In the genomic region with DNA sequence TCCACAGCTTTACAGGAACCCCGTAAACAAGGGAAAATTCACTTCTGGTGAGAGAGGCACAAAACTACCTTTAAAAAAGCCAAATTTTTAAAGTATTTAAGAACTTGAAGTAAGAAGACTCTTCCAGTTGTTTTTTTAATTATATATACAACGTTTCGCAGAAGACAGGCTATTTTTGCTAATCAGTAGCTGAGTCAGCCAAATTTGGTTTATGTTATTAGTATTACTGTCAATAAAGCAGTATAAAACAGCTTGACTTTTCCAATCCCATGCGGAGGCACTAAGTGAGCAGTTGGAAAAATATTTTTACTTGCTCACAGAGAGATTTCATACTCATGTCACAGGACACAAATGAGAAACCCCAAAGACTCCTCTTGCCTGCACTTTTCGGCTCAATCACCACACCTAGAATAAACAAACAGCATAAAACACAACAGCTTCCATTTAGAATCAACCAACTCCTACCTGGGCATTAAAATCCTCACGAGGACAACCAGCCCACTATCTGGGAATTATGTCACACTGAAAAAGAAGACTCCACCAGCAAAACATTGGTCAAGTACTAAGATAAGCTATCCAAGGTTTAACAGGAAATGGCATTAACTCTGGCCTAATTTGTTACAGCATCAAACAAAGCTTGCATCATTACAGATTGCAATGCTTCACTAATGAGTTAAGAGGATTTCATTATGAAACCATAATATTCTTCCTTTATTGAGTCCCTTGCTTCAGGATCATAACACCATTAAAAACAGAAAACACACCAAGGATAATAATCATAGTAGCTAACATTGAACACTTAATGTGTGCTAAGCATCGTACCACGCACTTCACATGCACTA, we compare ENCODE assay signal across 12 cellular contexts. TPM values are rescaled to one million over a fixed set of nuclear protein-coding genes. Genes with fewer than 3 reads are reported as not detected.
DNase-seq lines count a peak whose midpoint lies in the region; ATAC-seq and TF ChIP-seq lines count a peak whose summit lies in the region.
"Had no signal": no experiment of that assay in that cellular context is flagged by ENCODE, and none has a peak within 500 bp of the region (broad histone marks: within the 10 kb centered on the region; RNA-seq: fewer than 3 reads in every experiment).

No MANE protein-coding gene starts in this region.

- H3K9me3 Mint-ChIP-seq in neural progenitor cell, result peaks cover 23% of the 10 kb centered on the region
- H3K9me3 Mint-ChIP-seq in activated T-helper 1 cell treated with anti-CD3 and anti-CD28 coated beads, Interleukin-12 subunit alpha, Interleukin-12 subunit beta, Interleukin-2, Interleukin-4 antibody, amounts not matched to agents 30 ng/mL and 10 ng/mL and 1 ng/mL, durations not matched to agents 14 hours and 24 hours and 36 hours, result no peaks in the 10 kb centered on the region

- peaks cover 27% of the 10 kb centered on the region for H3K4me1 ChIP-seq in DND-41 (ENCODE audit: insufficient read depth, low read length)
- H3K4me1 ChIP-seq in neural progenitor cell, result peaks cover 18% of the 10 kb centered on the region

- H3K4me3 ChIP-seq in DND-41 (ENCODE audit: low read depth in 1 of 2, low read length in 2 of 2) (no peak overlapping the region), neural progenitor cell (no peak overlapping the region)

- no peak overlapping the region for H3K9ac ChIP-seq in DND-41 (ENCODE audit: low read depth, low read length)
- H3K9ac ChIP-seq in neural progenitor cell, result no peak overlapping the region

- H3K4me3 Mint-ChIP-seq in neural progenitor cell, result no peak overlapping the region
- H3K4me3 Mint-ChIP-seq in activated T-helper 1 cell treated with anti-CD3 and anti-CD28 coated beads, Interleukin-12 subunit alpha, Interleukin-12 subunit beta, Interleukin-2, Interleukin-4 antibody, amounts not matched to agents 30 ng/mL and 10 ng/mL and 1 ng/mL, durations not matched to agents 14 hours and 24 hours and 36 hours, result no peak overlapping the region

- H3K4me1 Mint-ChIP-seq in neural progenitor cell, result peaks cover 17% of the 10 kb centered on the region
- peaks cover 47% of the 10 kb centered on the region for H3K4me1 Mint-ChIP-seq in activated T-helper 1 cell treated with anti-CD3 and anti-CD28 coated beads, Interleukin-12 subunit alpha, Interleukin-12 subunit beta, Interleukin-2, Interleukin-4 antibody, amounts not matched to agents 30 ng/mL and 10 ng/mL and 1 ng/mL, durations not matched to agents 14 hours and 24 hours and 36 hours (ENCODE audit: low read depth)

- TF ChIP-seq CTCF in DND-41 (IDR thresholded peaks at IDR 0.05; ENCODE audit: borderline replicate concordance, extremely low read depth, low read length, poor library complexity, severe bottlenecking) (no peak), neural progenitor cell (IDR thresholded peaks at IDR 0.05) (no peak), RWPE1 (conservative IDR thresholded peaks at IDR 0.05; ENCODE audit: low read depth) (no peak), GM10266 (IDR thresholded peaks at IDR 0.05; ENCODE audit: control insufficient read depth, insufficient read depth, low read depth, missing control alignments) (no peak)

- H3K27me3 ChIP-seq in DND-41 (ENCODE audit: insufficient read depth, low read length, poor library complexity) (no peaks in the 10 kb centered on the region), neural progenitor cell (no peaks in the 10 kb centered on the region)

- H3K79me2 ChIP-seq in DND-41 (ENCODE audit: insufficient read depth, low read length), result peaks cover 97% of the 10 kb centered on the region
- peaks cover 98% of the 10 kb centered on the region for H3K79me2 ChIP-seq in neural progenitor cell (ENCODE audit: low read depth)

- CTCF ChIA-PET in RWPE1 (lab: Yijun Ruan, JAX), result interaction anchor here (0.5 to 1.5 kb wide), 2 partner anchors 16 to 25 kb away, joined by 4 to 6 read pairs; no protein-coding TSS in a partner anchor

- no peak for ATAC-seq in DND-41 (ENCODE audit: insufficient read depth, low read depth)
- no peak for ATAC-seq in HG03175 (IDR thresholded peaks at IDR 0.05; ENCODE audit: unreplicated experiment)

- H3K27ac ChIP-seq in DND-41 (ENCODE audit: low read length) (0 out of 2 replicates have a peak overlapping the region, but pooled peaks have one; percentile 6), neural progenitor cell (no peak overlapping the region), RWPE1 (no peak overlapping the region)

- intact Hi-C loops in activated T-helper 1 cell treated with anti-CD3 and anti-CD28 coated beads, Interleukin-12 subunit alpha, Interleukin-12 subunit beta, Interleukin-2, Interleukin-4 antibody, amounts not matched to agents 30 ng/mL and 10 ng/mL and 1 ng/mL, durations not matched to agents 14 hours and 24 hours and 36 hours (cut with micrococcal nuclease), result loop anchor here (1.0 to 2.0 kb wide), 2 partner anchors 13 to 16 kb away; no protein-coding TSS in a partner anchor

- H3K27me3 Mint-ChIP-seq in neural progenitor cell (ENCODE audit: insufficient read depth, low read depth), result peaks cover 4% of the 10 kb centered on the region
- no peaks in the 10 kb centered on the region for H3K27me3 Mint-ChIP-seq in activated T-helper 1 cell treated with anti-CD3 and anti-CD28 coated beads, Interleukin-12 subunit alpha, Interleukin-12 subunit beta, Interleukin-2, Interleukin-4 antibody, amounts not matched to agents 30 ng/mL and 10 ng/mL and 1 ng/mL, durations not matched to agents 14 hours and 24 hours and 36 hours (ENCODE audit: insufficient read depth)

- H4K20me1 ChIP-seq in DND-41 (ENCODE audit: insufficient read depth, low read length), result peaks cover 58% of the 10 kb centered on the region
- peaks cover 35% of the 10 kb centered on the region for H4K20me1 ChIP-seq in neural progenitor cell (ENCODE audit: low read depth)

- H3K4me2 ChIP-seq in DND-41 (ENCODE audit: insufficient read depth, low read length) (no peak overlapping the region), neural progenitor cell (peak overlapping the region; percentile 10)

- H2AFZ ChIP-seq in DND-41 (ENCODE audit: low read depth, low read length), result no peak overlapping the region
- no peak overlapping the region for H2AFZ ChIP-seq in neural progenitor cell (replicated peaks)

- DNase-seq in DND-41, result no peak
- peak; percentile 66 for DNase-seq in NCI-H1436 treated with DMSO at 0.1 percent for 48 hours (lab: John Stamatoyannopoulos, UW)
- peak; percentile 62 for DNase-seq in cerebellar cortex (ENCODE audit: low spot score)
- no peak for DNase-seq in neural progenitor cell (ENCODE audit: low spot score)
- no peak for DNase-seq in activated T-helper 1 cell treated with anti-CD3 and anti-CD28 coated beads, Interleukin-12 subunit alpha, Interleukin-12 subunit beta, Interleukin-2, Interleukin-4 antibody, amounts not matched to agents 30 ng/mL and 10 ng/mL and 1 ng/mL, durations not matched to agents 14 hours and 24 hours and 36 hours (ENCODE audit: low spot score)
- DNase-seq in RWPE1 (ENCODE audit: low spot score), result no peak
- no peak for DNase-seq in GM10266 (ENCODE audit: extremely low spot score)
- DNase-seq: anterior cingulate cortex, hypothalamus, NCI-H2107, T1000 had no signal

- H3K9me3 ChIP-seq in DND-41 (ENCODE audit: insufficient read depth, low read length, severe bottlenecking), result no peaks in the 10 kb centered on the region
- H3K9me3 ChIP-seq in neural progenitor cell (ENCODE audit: low read depth), result no peaks in the 10 kb centered on the region

- H3K36me3 Mint-ChIP-seq in neural progenitor cell, result peaks cover 34% of the 10 kb centered on the region
- H3K36me3 Mint-ChIP-seq in activated T-helper 1 cell treated with anti-CD3 and anti-CD28 coated beads, Interleukin-12 subunit alpha, Interleukin-12 subunit beta, Interleukin-2, Interleukin-4 antibody, amounts not matched to agents 30 ng/mL and 10 ng/mL and 1 ng/mL, durations not matched to agents 14 hours and 24 hours and 36 hours (ENCODE audit: low read depth), result peaks cover 19% of the 10 kb centered on the region

- no peaks in the 10 kb centered on the region for H3F3A ChIP-seq in neural progenitor cell (ENCODE audit: low read depth)

- H3K27ac Mint-ChIP-seq in neural progenitor cell, result no peak overlapping the region
- no peak overlapping the region for H3K27ac Mint-ChIP-seq in activated T-helper 1 cell treated with anti-CD3 and anti-CD28 coated beads, Interleukin-12 subunit alpha, Interleukin-12 subunit beta, Interleukin-2, Interleukin-4 antibody, amounts not matched to agents 30 ng/mL and 10 ng/mL and 1 ng/mL, durations not matched to agents 14 hours and 24 hours and 36 hours

- peaks cover 6% of the 10 kb centered on the region for H3K36me3 ChIP-seq in DND-41 (ENCODE audit: insufficient read depth, low read length)
- H3K36me3 ChIP-seq in neural progenitor cell, result no peaks in the 10 kb centered on the region

- POLR2A ChIA-PET in RWPE1 (lab: Yijun Ruan, JAX; ENCODE audit: low non-redundant PET), result no interaction called here

RNA-seq across cellular contexts. Expression of gene ELOVL5, which starts 26.3 kb away (rescaled TPM):
- total RNA-seq in neural progenitor cell (ENCODE audit: low replicate concordance), result 137 and 185 TPM in 2 replicates
- 121 and 131 TPM in 2 replicates for total RNA-seq in activated T-helper 1 cell treated with anti-CD3 and anti-CD28 coated beads, Interleukin-12 subunit alpha, Interleukin-12 subunit beta, Interleukin-2, Interleukin-4 antibody, amounts not matched to agents 30 ng/mL and 10 ng/mL and 1 ng/mL, durations not matched to agents 14 hours and 24 hours and 36 hours

Comparison
In these comparisons a context has a peak if more than half of its experiments do, and no peak if none do; other contexts are left out.
1. DNase-seq: peak in NCI-H1436 treated with DMSO at 0.1 percent for 48 hours (single experiment) and cerebellar cortex (single experiment); none in DND-41 (single experiment), neural progenitor cell (single experiment), activated T-helper 1 cell treated with anti-CD3 and anti-CD28 coated beads, Interleukin-12 subunit alpha, Interleukin-12 subunit beta, Interleukin-2, Interleukin-4 antibody, amounts not matched to agents 30 ng/mL and 10 ng/mL and 1 ng/mL, durations not matched to agents 14 hours and 24 hours and 36 hours (single experiment), RWPE1 (single experiment) and GM10266 (single experiment).